Comparison of ENCODE assay signal across 1 cellular context in the genomic region with DNA sequence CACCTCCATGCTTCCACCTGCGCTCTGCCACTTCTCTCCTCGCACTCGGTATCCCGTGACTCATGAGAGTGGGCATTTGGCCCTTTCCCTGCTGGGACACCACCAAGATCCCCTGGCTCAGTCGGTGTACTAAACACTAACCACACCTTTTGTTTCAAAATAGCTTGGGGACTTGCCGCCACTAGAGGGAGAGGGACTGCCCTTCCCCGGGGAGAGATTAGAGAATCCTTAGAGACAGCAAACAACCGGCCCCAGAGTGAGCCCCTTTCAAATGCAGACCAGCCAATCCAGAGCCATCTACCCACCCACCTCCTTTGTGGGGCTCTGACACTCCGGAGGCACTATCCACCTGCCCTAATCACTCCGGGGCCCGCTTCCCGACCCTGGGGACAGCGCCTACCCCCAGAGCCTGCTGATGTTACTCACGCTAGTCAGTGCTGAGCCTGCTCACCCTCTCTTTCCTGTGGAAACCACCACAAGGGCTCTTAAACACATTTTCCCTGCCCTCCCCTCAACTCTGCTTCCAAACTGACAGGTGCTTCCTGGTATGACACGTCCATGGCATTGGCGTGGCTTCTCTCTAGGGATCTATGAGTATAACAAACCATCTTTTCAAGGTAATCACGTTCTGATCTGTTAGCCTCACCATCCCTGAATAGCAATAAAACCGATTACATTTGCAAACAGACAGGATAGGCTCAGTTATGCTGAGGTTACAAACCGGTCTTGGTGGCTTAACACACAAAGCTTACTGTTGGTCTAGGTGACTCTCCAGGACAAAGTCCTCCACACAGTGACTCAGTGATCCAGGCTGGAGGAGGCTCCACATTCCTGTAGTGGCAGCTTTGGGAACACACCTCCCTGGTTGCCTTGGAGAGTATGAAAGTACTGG.
TF ChIP-seq lines count a peak whose summit lies in the region.

No MANE protein-coding gene starts in this region.

TF ChIP-seq in SK-N-SH, 30 proteins besides CTCF, POLR2A, EP300 and RAD21 (continued from another document):
- TF ChIP-seq RCOR1 (IDR thresholded peaks at IDR 0.05; ENCODE audit: low read length) (no peak), SMC3 (IDR thresholded peaks at IDR 0.05; ENCODE audit: low read depth, low read length) (no peak), MEF2A (IDR thresholded peaks at IDR 0.05; ENCODE audit: borderline replicate concordance, low read depth) (no peak)
